Comparison of ENCODE assay signal across 15 cellular contexts in genomic region chr9:76742890-76743289, GRCh38. TPM values are rescaled to one million over a fixed set of nuclear protein-coding genes. Genes with fewer than 3 reads are reported as not detected.
"Had no signal": no experiment of that assay in that cellular context is flagged by ENCODE, and none has a peak within 500 bp of the region (broad histone marks: within the 10 kb centered on the region; RNA-seq: fewer than 3 reads in every experiment).

No MANE protein-coding gene starts in this region.

RNA-seq across cellular contexts. Expression of gene PCA3, which starts 21.3 kb away (rescaled TPM):
- total RNA-seq: activated B cell treated with CpG ODN at 0.5 μM for 24 hours; activated CD4-positive, alpha-beta memory T cell treated with anti-CD3 and anti-CD28 coated beads for 36 hours; activated CD4-positive, alpha-beta memory T cell treated with anti-CD3 and anti-CD28 coated beads, Interleukin-2, amount 10 ng/mL, durations not matched to agents 7 days and 5 days; activated CD4-positive, alpha-beta T cell treated with anti-CD3 and anti-CD28 coated beads for 36 hours; activated CD4-positive, alpha-beta T cell treated with anti-CD3 and anti-CD28 coated beads, Interleukin-2, amount 10 ng/mL, durations not matched to agents 24 days and 14 days; activated CD4-positive, alpha-beta T cell treated with anti-CD3 and anti-CD28 coated beads, Interleukin-2, amount 10 ng/mL, durations not matched to agents 7 days and 5 days; activated CD8-positive, alpha-beta memory T cell treated with anti-CD3 and anti-CD28 coated beads for 36 hours; activated CD8-positive, alpha-beta memory T cell treated with anti-CD3 and anti-CD28 coated beads, Interleukin-2, amount 10 ng/mL, durations not matched to agents 7 days and 5 days; activated CD8-positive, alpha-beta T cell treated with anti-CD3 and anti-CD28 coated beads for 36 hours; activated CD8-positive, alpha-beta T cell treated with anti-CD3 and anti-CD28 coated beads, Interleukin-2, amount 10 ng/mL, durations not matched to agents 7 days and 5 days; T-cell; T-helper 1 cell treated with Interleukin-12 subunit alpha and Interleukin-12 subunit beta and Interleukin-4 antibody, amounts not matched to agents 30 ng/mL and 1 ng/mL, for 36 hours; T-helper 17 cell; T-helper 2 cell treated with Interferon-gamma antibody and Interleukin-4, amounts not matched to agents 100 ng/mL and 5 ng/mL, for 36 hours; WTC11 had no signal
